ENCODE assay signal across 11 cellular contexts in the genomic region with DNA sequence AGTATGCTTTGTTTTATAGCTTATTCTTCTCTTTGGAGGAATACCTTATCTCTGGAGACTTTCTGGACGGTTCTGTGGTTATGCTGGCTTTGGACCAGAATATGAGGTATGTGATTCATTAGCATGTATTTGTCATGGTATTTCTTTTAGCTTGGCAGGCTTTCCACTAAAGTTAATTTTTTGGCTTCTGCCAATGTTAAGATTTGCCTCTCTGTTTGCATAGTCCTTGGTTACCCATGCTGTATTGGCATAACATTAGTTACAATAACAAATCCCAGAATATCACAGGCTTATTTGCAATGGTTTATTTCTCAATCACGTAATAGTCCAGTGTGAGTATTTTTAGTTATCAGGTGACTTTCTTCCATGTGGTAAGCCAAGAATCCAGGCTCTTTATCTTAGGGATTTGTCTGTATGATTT. TPM values are rescaled to one million over a fixed set of nuclear protein-coding genes. Genes with fewer than 3 reads are reported as not detected.
DNase-seq lines count a peak whose midpoint lies in the region; ATAC-seq and TF ChIP-seq lines count a peak whose summit lies in the region.
"Had no signal": no experiment of that assay in that cellular context is flagged by ENCODE, and none has a peak within 500 bp of the region (broad histone marks: within the 10 kb centered on the region; RNA-seq: fewer than 3 reads in every experiment).

No MANE protein-coding gene starts in this region.

- H3K9me2 ChIP-seq in MM.1S (replicated peaks; ENCODE audit: insufficient read depth, low read length), result no peaks in the 10 kb centered on the region

- H3K4me1 ChIP-seq in right cardiac atrium (ENCODE audit: control insufficient read depth, insufficient read depth, low read length) (peaks cover 2% of the 10 kb centered on the region), vagina (peaks cover 16% of the 10 kb centered on the region), MM.1S (ENCODE audit: low read length) (peaks cover 19% of the 10 kb centered on the region)

- H3K4me2 ChIP-seq in MM.1S (ENCODE audit: low read depth, low read length), result no peak overlapping the region

- DNase-seq in HS-5 (ENCODE audit: low read depth) (peak; percentile 76), brain microvascular endothelial cell (peak; percentile 90), right cardiac atrium (no peak), stromal cell of bone marrow (ENCODE audit: low read depth) (peak; percentile 99), vagina (ENCODE audit: extremely low spot score in 2 of 2) (no peak), MV-4-11 (lab: John Stamatoyannopoulos, UW) (no peak), MM.1S (no peak)
- DNase-seq: NCI-H2029; stimulated activated CD8-positive, alpha-beta memory T cell treated with anti-CD3 and anti-CD28 coated beads, Interleukin-4, amount 100 ng/mL, for 48 hours had no signal

- H3K9ac ChIP-seq in MM.1S (ENCODE audit: low read length), result no peak overlapping the region

- H3K27ac ChIP-seq in brain microvascular endothelial cell (peak overlapping the region; percentile 69), right cardiac atrium (ENCODE audit: low read length) (no peak overlapping the region), vagina (no peak overlapping the region), MM.1S (ENCODE audit: low read length) (no peak overlapping the region)

- no peaks in the 10 kb centered on the region for H3F3A ChIP-seq in MM.1S (ENCODE audit: insufficient read depth, low read length)

- in situ Hi-C loops in brain microvascular endothelial cell (cut with HindIII; ENCODE audit: low pct_ligation_motif_present, low sequenced_read_pairs), result no loop called here

- peaks cover 49% of the 10 kb centered on the region for H3K36me3 ChIP-seq in brain microvascular endothelial cell (replicated peaks)
- H3K36me3 ChIP-seq in vagina, result peaks cover 0 to 55% of the 10 kb centered on the region in 2 donors
- H3K36me3 ChIP-seq in MM.1S (replicated peaks; ENCODE audit: insufficient read depth, low read length), result no peaks in the 10 kb centered on the region; the same call in 1 of the 2 replicates

- no peaks in the 10 kb centered on the region for H3K9me3 ChIP-seq in right cardiac atrium (ENCODE audit: control insufficient read depth, low read length)
- no peaks in the 10 kb centered on the region for H3K9me3 ChIP-seq in vagina
- H3K9me3 ChIP-seq in MM.1S (replicated peaks; ENCODE audit: insufficient read depth, low read length), result no peaks in the 10 kb centered on the region

- intact Hi-C loops in right cardiac atrium (cut with DNase I) (no loop called here), vagina (cut with DNase I) (no loop called here)

- ATAC-seq in right cardiac atrium (peak; percentile 92), HG03095 (IDR thresholded peaks at IDR 0.05; ENCODE audit: unreplicated experiment) (no peak)

- whole genome bisulfite sequencing in right cardiac atrium, result 36% methylated on average over 2 of the region's 2 CpGs

- no peak overlapping the region for H2AFZ ChIP-seq in MM.1S (ENCODE audit: low read length)

- no peak for TF ChIP-seq POLR2A in vagina (IDR thresholded peaks at IDR 0.05)

- H3K27me3 ChIP-seq in brain microvascular endothelial cell (replicated peaks), result no peaks in the 10 kb centered on the region
- H3K27me3 ChIP-seq in right cardiac atrium (ENCODE audit: control insufficient read depth, insufficient read depth), result no peaks in the 10 kb centered on the region
- H3K27me3 ChIP-seq in vagina, result no peaks in the 10 kb centered on the region
- no peaks in the 10 kb centered on the region for H3K27me3 ChIP-seq in MM.1S (replicated peaks; ENCODE audit: insufficient read depth, low read length)

- TF ChIP-seq CTCF in brain microvascular endothelial cell (IDR thresholded peaks at IDR 0.05; ENCODE audit: low read depth, low read length, missing control alignments) (no peak), vagina (IDR thresholded peaks at IDR 0.05) (no peak), MM.1S (IDR thresholded peaks at IDR 0.05; ENCODE audit: low read length) (no peak)

- H3K4me3 ChIP-seq in brain microvascular endothelial cell (ENCODE audit: low read depth, low read length), result no peak overlapping the region
- H3K4me3 ChIP-seq in right cardiac atrium (ENCODE audit: low read length), result no peak overlapping the region
- H3K4me3 ChIP-seq in vagina, result no peak overlapping the region
- H3K4me3 ChIP-seq in MM.1S (ENCODE audit: low read length), result no peak overlapping the region

- peaks cover 36% of the 10 kb centered on the region for H3K79me2 ChIP-seq in MM.1S (ENCODE audit: low read length)

- no peaks in the 10 kb centered on the region for H4K20me1 ChIP-seq in MM.1S (ENCODE audit: insufficient read depth, low read length)

RNA-seq across cellular contexts. Expression of a gene that starts 9.7 kb away (rescaled TPM):
- total RNA-seq in right cardiac atrium, result 10 to 100 TPM; 29.0 to 43.4 (median 34.7) TPM
- polyA plus RNA-seq in right cardiac atrium, result 23.5 TPM
- 25.5 TPM for total RNA-seq in vagina

RNA-seq across cellular contexts. Expression of a gene that starts 20.0 kb away (rescaled TPM):
- total RNA-seq in right cardiac atrium (not detected), vagina (not detected)
- polyA plus RNA-seq in right cardiac atrium, result not detected
- total RNA-seq: frontal cortex had no signal

RNA-seq across cellular contexts. Expression of a gene that starts 49.3 kb away (rescaled TPM):
- total RNA-seq in right cardiac atrium, result 1 to 10 TPM in 2 of 4 donors, under 1 TPM in 2; 0.40 to 2.0 (median 1.1) TPM
- 1.8 TPM for polyA plus RNA-seq in right cardiac atrium
- 7.1 TPM for total RNA-seq in vagina

Comparison
In these comparisons a context has a peak if more than half of its experiments do, and no peak if none do; other contexts are left out.
1. DNase-seq: peak in HS-5 (single experiment), brain microvascular endothelial cell (single experiment) and stromal cell of bone marrow (single experiment); none in right cardiac atrium (0 of 3), vagina (0 of 2), MV-4-11 (single experiment) and MM.1S (single experiment).